8 cellular contexts compared by ENCODE assay signal in the genomic region with DNA sequence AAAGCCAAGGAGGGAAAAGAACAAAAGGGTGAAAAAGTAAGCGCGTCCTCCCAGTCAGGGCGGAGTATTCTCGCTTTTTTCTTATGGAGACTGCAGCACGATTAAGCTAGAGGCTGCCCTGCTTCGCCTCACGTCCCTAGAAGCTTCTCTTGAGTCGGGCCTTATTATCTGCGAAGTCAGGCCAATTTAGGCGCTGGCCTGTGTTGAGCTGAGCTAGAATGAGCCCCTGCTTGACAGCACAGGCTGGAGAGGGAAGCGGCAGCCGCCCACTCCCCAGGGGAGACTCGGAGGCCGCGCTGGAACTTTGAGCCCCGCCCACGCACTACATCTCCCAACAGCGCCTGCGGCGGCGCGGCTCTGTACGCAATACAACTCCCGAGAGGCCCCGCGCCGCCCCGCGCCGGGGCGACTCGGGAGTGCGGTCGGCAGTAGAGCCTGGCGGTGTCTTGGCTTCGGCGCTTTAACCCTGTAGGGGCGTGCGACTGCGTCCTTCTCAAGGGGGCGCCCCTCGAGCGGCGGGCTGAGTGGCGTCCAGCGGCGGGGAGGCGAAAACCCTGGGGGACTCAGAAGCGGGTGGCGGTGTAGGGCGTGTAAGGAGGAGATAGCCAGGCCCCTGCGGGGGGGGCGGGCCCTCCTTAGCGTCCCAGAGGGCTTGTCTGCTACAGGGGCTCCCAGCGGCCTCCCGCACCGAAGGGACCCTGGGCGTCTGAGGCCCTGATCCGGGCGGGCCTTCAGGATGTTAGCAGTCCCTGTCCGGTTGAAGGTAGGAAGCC. TPM values are rescaled to one million over a fixed set of nuclear protein-coding genes. Genes with fewer than 3 reads are reported as not detected.
DNase-seq lines count a peak whose midpoint lies in the region; ATAC-seq and TF ChIP-seq lines count a peak whose summit lies in the region.

No MANE protein-coding gene starts in this region.

- no peak for TF ChIP-seq CTCF in lower leg skin (IDR thresholded peaks at IDR 0.05)

- ATAC-seq in GM19328 (IDR thresholded peaks at IDR 0.05; ENCODE audit: unreplicated experiment): peak; percentile 62
- ATAC-seq in HG03469 (IDR thresholded peaks at IDR 0.05; ENCODE audit: unreplicated experiment): peak; percentile 33

- intact Hi-C loops in lower leg skin (cut with DNase I; ENCODE audit: low total_unique reads): no loop called here

- DNase-seq in CD1c-positive myeloid dendritic cell (ENCODE audit: extremely low spot score): peak; percentile 98
- peak; percentile 96 for DNase-seq in NCI-H69 (lab: John Stamatoyannopoulos, UW)
- peak; percentile 79 to 83 for DNase-seq in activated CD4-positive, alpha-beta T cell treated with anti-CD3 and anti-CD28 coated beads, Interleukin-2, amount 50 U/mL, for 4 hours
- peak; percentile 93 for DNase-seq in dermis blood vessel endothelial cell
- peak; percentile 89 to 98 for DNase-seq in lower leg skin (ENCODE audit: low spot score in 2 of 2)
- DNase-seq in stimulated activated CD4-positive, alpha-beta T cell treated with anti-CD3 and anti-CD28 coated beads, Interleukin-4, amount 100 ng/mL, for 4 hours: peak; percentile 84 to 86

- peak in 1 of 2 donors; percentile 70 for TF ChIP-seq POLR2A in lower leg skin (IDR thresholded peaks at IDR 0.05)

- WGBS in lower leg skin, 2 donors: 0% methylated on average over 24 to 61 of the region's 61 CpGs

- peak overlapping the region; percentile 66 for H3K4me3 ChIP-seq in lower leg skin (ENCODE audit: low read depth, poor library complexity, severe bottlenecking)

RNA-seq across cellular contexts. Expression of a gene that starts 0.9 kb away (rescaled TPM):
- total RNA-seq in dermis blood vessel endothelial cell (30.7 and 37.6 TPM in 2 replicates), lower leg skin (10 to 100 TPM; 19.1 to 41.6 (median 32.8) TPM)

RNA-seq across cellular contexts. Expression of a gene that starts 24.7 kb away (rescaled TPM):
- total RNA-seq in dermis blood vessel endothelial cell: 65.7 and 133 TPM in 2 replicates
- 10 to 100 TPM; 37.7 to 61.1 (median 55.0) TPM for total RNA-seq in lower leg skin

RNA-seq across cellular contexts. Expression of a gene that starts 55.8 kb away (rescaled TPM):
- total RNA-seq in dermis blood vessel endothelial cell (0.60 and 1.7 TPM in 2 replicates), lower leg skin (10 to 100 TPM; 39.5 to 49.1 (median 46.2) TPM)

Comparison
In these comparisons a context has a peak if more than half of its experiments do, and no peak if none do; other contexts are left out.
1. Peak in every context shown above with its lines: DNase-seq, ATAC-seq and H3K4me3 ChIP-seq.
2. RNA of a gene that starts 55.8 kb away (total RNA-seq): 39.5 to 49.1 TPM in lower leg skin; 0.60 to 1.7 TPM in dermis blood vessel endothelial cell; every median in the first group is over 10 times any median in the second.